In the genomic region with DNA sequence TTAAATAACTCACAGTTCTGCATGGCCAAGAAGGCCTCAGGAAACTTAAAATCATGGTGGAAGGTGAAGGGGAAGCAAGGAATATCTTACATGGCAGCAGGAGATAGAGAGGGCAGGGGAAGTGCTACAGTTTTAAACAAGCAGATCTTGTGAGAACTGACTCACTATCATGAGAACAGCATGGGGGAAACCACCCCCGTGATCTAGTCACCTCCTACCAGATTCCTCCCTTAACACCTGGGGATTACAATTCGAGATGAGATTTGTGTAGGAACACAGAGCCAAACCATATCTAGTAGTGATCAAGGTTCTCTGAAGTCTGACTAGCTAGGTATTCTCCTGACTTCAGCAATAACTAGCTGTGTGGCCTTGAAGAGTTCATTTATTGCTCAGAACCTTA, we compare ENCODE assay signal across 26 cellular contexts. TPM values are rescaled to one million over a fixed set of nuclear protein-coding genes. Genes with fewer than 3 reads are reported as not detected.
"Had no signal": no experiment of that assay in that cellular context is flagged by ENCODE, and none has a peak within 500 bp of the region (broad histone marks: within the 10 kb centered on the region; RNA-seq: fewer than 3 reads in every experiment).

No MANE protein-coding gene starts in this region.

- H3K27me3 Mint-ChIP-seq: activated CD4-positive, alpha-beta memory T cell treated with anti-CD3 and anti-CD28 coated beads for 36 hours; T-helper 17 cell had no signal

- H3K27ac Mint-ChIP-seq: activated CD4-positive, alpha-beta memory T cell treated with anti-CD3 and anti-CD28 coated beads for 36 hours; activated naive CD4-positive, alpha-beta T cell treated with anti-CD3 and anti-CD28 coated beads for 36 hours; activated T-cell treated with anti-CD3 and anti-CD28 coated beads, Interleukin-2, amount 50 U/mL, for 72 hours; nephron; T-helper 17 cell had no signal

- H3K27ac ChIP-seq: body of pancreas, esophagus squamous epithelium, gastroesophageal sphincter, lower lobe of right lung, neutrophil, ovary, prostate gland, upper lobe of right lung had no signal

- H3K4me1 ChIP-seq: body of pancreas, esophagus squamous epithelium, gastroesophageal sphincter, lower lobe of right lung, prostate gland, upper lobe of right lung had no signal

- H3K9me3 Mint-ChIP-seq: activated CD4-positive, alpha-beta memory T cell treated with anti-CD3 and anti-CD28 coated beads for 36 hours; activated naive CD4-positive, alpha-beta T cell treated with anti-CD3 and anti-CD28 coated beads for 36 hours; nephron had no signal

- ATAC-seq: activated T-cell treated with anti-CD3 and anti-CD28 coated beads, Interleukin-2, amount 50 U/mL, for 72 hours; body of pancreas; gastroesophageal sphincter; left lobe of liver; lower lobe of right lung; stimulated activated naive CD8-positive, alpha-beta T cell treated with anti-CD3 and anti-CD28 coated beads, Interleukin-15, Interleukin-2, amounts not matched to agents 100 U/mL and 50 U/mL, for 24 hours; T-helper 17 cell; upper lobe of right lung had no signal

- H3K36me3 ChIP-seq: esophagus squamous epithelium, gastroesophageal sphincter, lower lobe of right lung, neutrophil, ovary, prostate gland, upper lobe of right lung had no signal

- H3K4me1 Mint-ChIP-seq: nephron, T-helper 17 cell had no signal

- H3K36me3 Mint-ChIP-seq: activated CD4-positive, alpha-beta memory T cell treated with anti-CD3 and anti-CD28 coated beads for 36 hours had no signal

- H3K9me3 ChIP-seq: body of pancreas, esophagus squamous epithelium, gastroesophageal sphincter, lower lobe of right lung, neutrophil, ovary, prostate gland, spleen, upper lobe of right lung had no signal

- H3K27me3 ChIP-seq: body of pancreas, esophagus squamous epithelium, gastroesophageal sphincter, neutrophil, ovary, spleen, upper lobe of right lung had no signal

- H3K4me3 Mint-ChIP-seq: activated CD4-positive, alpha-beta memory T cell treated with anti-CD3 and anti-CD28 coated beads for 36 hours; activated naive CD4-positive, alpha-beta T cell treated with anti-CD3 and anti-CD28 coated beads for 36 hours; activated T-cell treated with anti-CD3 and anti-CD28 coated beads, Interleukin-2, amount 50 U/mL, for 72 hours; nephron; T-helper 17 cell had no signal

- DNase-seq: activated CD4-positive, alpha-beta memory T cell treated with anti-CD3 and anti-CD28 coated beads for 36 hours; activated CD4-positive, alpha-beta T cell treated with anti-CD3 and anti-CD28 coated beads for 48 hours; activated effector memory CD4-positive, alpha-beta T cell treated with Interleukin-2 at 50 U/mL for 16 hours; activated naive CD4-positive, alpha-beta T cell treated with anti-CD3 and anti-CD28 coated beads for 36 hours; activated T-cell treated with anti-CD3 and anti-CD28 coated beads, Interleukin-2, amount 50 U/mL, for 72 hours; anterior cingulate cortex; body of pancreas; central memory CD4-positive, alpha-beta T cell; effector memory CD4-positive, alpha-beta T cell; esophagus squamous epithelium; kidney; lower lobe of right lung; ovary; spleen; stimulated activated CD4-positive, alpha-beta T cell treated with anti-CD3 and anti-CD28 coated beads, Interleukin-4, amount 100 ng/mL, for 1 hour; stimulated activated naive CD8-positive, alpha-beta T cell treated with anti-CD3 and anti-CD28 coated beads, Interleukin-15, Interleukin-2, amounts not matched to agents 100 U/mL and 50 U/mL, for 24 hours; SW 1271; T-helper 17 cell; upper lobe of right lung had no signal

- FAIRE-seq: colon, endothelial cell of umbilical vein, kidney had no signal

- H3K4me3 ChIP-seq: body of pancreas, esophagus squamous epithelium, gastroesophageal sphincter, lower lobe of right lung, ovary, prostate gland, spleen, upper lobe of right lung had no signal

RNA-seq across cellular contexts. Expression of a gene that starts 56.0 kb away (rescaled TPM):
- total RNA-seq: activated CD4-positive, alpha-beta memory T cell treated with anti-CD3 and anti-CD28 coated beads for 36 hours had no signal
